8 cellular contexts compared by ENCODE assay signal in the genomic region with DNA sequence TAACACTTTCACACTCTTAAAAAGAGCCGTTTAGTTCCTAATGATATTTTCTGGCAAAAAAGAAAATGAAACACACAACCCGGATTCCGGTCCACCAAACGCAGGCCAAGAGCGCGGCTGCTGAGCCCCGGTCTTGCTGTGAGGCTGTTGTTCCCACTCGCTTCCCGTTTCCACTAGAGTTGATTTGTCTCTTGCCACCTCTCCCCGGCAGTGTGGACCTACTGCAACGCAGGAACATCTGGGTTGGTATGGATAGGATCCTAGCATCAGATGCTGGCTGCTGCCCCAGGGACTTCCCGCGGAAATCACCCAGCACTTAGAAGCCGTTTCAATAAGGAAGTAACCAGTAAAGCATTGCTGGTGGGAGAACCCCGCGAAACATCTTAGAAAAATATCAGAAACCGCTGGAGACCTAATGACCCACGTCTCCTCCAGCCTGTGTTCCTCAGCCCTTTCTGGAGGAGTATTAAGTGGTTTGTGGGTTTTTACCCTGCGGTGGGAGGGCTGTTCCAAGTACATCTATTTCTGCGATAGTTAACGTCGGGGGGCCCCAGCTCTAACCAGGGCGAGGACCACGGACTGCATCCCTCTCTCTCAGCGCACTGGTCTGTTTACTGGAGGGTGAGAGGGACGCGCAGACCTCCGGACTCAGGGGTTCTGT. TPM values are rescaled to one million over a fixed set of nuclear protein-coding genes. Genes with fewer than 3 reads are reported as not detected.
A peak's percentile ranks its signal among the peaks of the same experiment; 100 is the strongest.
DNase-seq lines count a peak whose midpoint lies in the region; ATAC-seq and TF ChIP-seq lines count a peak whose summit lies in the region.

No MANE protein-coding gene starts in this region.

- CTCF ChIA-PET in AG04450 (lab: Charles Lee): no interaction called here
- CTCF ChIA-PET in T-cell (lab: Charles Lee): interaction anchor here in 1 of 2 donors (1.0 kb wide), 1 partner anchor 11 kb away, joined by 3 read pairs; no protein-coding TSS in a partner anchor

- H3K9me3 ChIP-seq in AG04450 (ENCODE audit: control insufficient read depth, insufficient read depth, low read length): no peaks in the 10 kb centered on the region; the same call in 1 of the 2 replicates

- H3K4me1 Mint-ChIP-seq in T-cell: peaks cover 59 to 62% (median 62%) of the 10 kb centered on the region in 3 donors

- POLR2A ChIA-PET in AG04450 (lab: Yijun Ruan, JAX) (no interaction called here), T-cell (lab: Charles Lee) (interaction anchor here in 1 of 2 donors (1.2 to 1.3 kb wide), 2 partner anchors 12 to 55 kb away, joined by 4 to 6 read pairs; no protein-coding TSS in a partner anchor)

- no peaks in the 10 kb centered on the region for H3K27me3 ChIP-seq in AG04450 (ENCODE audit: control insufficient read depth, insufficient read depth, low read length)

- H3K4me3 Mint-ChIP-seq in T-cell: peak overlapping the region; percentile 92 to 100 (median 99)

- ATAC-seq in GM19035 (IDR thresholded peaks at IDR 0.05; ENCODE audit: unreplicated experiment) (peak; percentile 63), HG03342 (IDR thresholded peaks at IDR 0.05; ENCODE audit: unreplicated experiment) (peak; percentile 64), T-cell (replicated peaks in 1 of 4) (peak; percentile 50 to 86 (median 57))

- TF ChIP-seq CTCF in AG04450 (IDR thresholded peaks at IDR 0.05; ENCODE audit: low read depth, low read length) (no peak), astrocyte of the cerebellum (IDR thresholded peaks at IDR 0.05; ENCODE audit: low read depth, low read length, missing control alignments) (no peak)

- DNase-seq in AG04450 (ENCODE audit: low read depth, low spot score) (no peak), T-cell (peak; percentile 27 to 71 (median 54)), astrocyte of the cerebellum (ENCODE audit: low read depth) (peak; percentile 24), iris pigment epithelial cell (ENCODE audit: low read depth) (peak; percentile 67), NCI-H524 treated with DMSO at 0.1 percent for 48 hours (lab: John Stamatoyannopoulos, UW) (no peak)
- DNase-seq in stimulated activated CD4-positive, alpha-beta T cell treated with anti-CD3 and anti-CD28 coated beads, Interleukin-15, amount 100 ng/mL, for 48 hours (ENCODE audit: low read depth in 2 of 2): peak; percentile 40 to 50

- peak overlapping the region; percentile 58 for H3K27ac ChIP-seq in AG04450 (ENCODE audit: low read depth, low read length)

- H3K4me3 ChIP-seq in AG04450 (ENCODE audit: low read depth, low read length) (peak overlapping the region; percentile 78), astrocyte of the cerebellum (ENCODE audit: low read depth, low read length) (peak overlapping the region; percentile 61)

- in situ Hi-C loops in astrocyte of the cerebellum (cut with HindIII; ENCODE audit: low sequenced_read_pairs): no loop called here

- peaks cover 10% of the 10 kb centered on the region for H3K36me3 Mint-ChIP-seq in T-cell

- no peaks in the 10 kb centered on the region for H3K27me3 Mint-ChIP-seq in T-cell

- no peaks in the 10 kb centered on the region for H3K9me3 Mint-ChIP-seq in T-cell

- H3K27ac Mint-ChIP-seq in T-cell: peak overlapping the region; percentile 98 to 99

RNA-seq across cellular contexts. Expression of gene DOCK10, which starts 0.9 kb away (rescaled TPM):
- polyA plus RNA-seq in AG04450 (2011; rRNA removed): 53.0 and 54.7 TPM in 2 replicates
- 113 and 119 TPM in 2 replicates for polyA minus RNA-seq in AG04450 (2011; rRNA and poly(A)+ RNA removed)
- total RNA-seq in T-cell: 100 to 1,000 TPM; 206 to 266 (median 235) TPM

Comparison
In these comparisons a context has a peak if more than half of its experiments do, and no peak if none do; other contexts are left out.
1. DNase-seq: peak in T-cell (34 of 34), astrocyte of the cerebellum (single experiment), iris pigment epithelial cell (single experiment) and stimulated activated CD4-positive, alpha-beta T cell treated with anti-CD3 and anti-CD28 coated beads, Interleukin-15, amount 100 ng/mL, for 48 hours (2 of 2); none in AG04450 (single experiment) and NCI-H524 treated with DMSO at 0.1 percent for 48 hours (single experiment).
2. Peak in every context shown above with its lines, with median percentiles within 50 percentile points of each other: ATAC-seq.